9 cellular contexts compared by ENCODE assay signal in the genomic region with DNA sequence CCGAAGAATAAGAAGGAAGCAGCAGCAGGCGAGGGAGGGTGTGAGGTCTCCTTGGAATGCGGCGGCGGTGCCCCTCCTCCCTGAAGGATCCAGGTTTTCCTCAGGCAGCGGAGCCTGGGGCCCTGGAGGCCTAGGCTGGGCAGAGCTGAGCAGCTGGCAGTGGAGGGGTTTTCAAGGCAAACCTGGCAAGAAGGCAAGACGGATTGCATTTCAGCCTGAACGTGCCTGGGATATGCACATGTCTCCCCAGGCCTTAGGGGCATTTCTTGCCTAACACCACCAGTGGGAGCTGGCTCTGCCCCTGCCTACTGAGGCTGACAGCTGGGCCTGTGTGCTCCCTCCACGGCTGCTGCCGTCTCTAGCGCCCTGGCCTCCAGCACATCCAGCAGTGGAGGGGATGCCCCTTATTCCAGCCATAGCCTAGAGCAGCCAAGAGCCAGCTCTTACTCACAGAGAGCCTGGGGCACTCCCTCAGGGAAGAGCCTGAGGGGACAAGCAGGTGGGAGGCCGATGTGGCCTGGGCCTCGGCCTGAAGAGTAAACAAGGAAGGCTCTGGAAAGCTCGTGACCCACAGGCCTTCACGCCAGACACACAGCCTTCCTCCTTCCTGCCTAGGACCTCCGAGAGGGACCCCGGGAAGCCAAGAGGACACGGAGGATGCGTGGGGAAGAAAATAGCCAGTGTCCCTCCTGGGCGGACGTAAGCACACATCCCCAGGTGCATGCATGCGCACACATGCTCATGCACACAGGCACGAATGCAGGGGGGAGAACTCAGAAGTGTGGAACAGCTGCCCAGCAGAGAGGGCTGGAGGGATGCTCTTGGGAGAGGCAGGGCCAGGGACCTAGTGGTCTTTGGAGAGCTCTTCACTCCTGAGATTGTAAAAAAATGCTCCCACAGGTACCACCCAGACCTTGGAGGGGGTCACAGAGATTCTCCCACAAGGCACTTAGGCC. TPM values are rescaled to one million over a fixed set of nuclear protein-coding genes. Genes with fewer than 3 reads are reported as not detected.
DNase-seq lines count a peak whose midpoint lies in the region; ATAC-seq, FAIRE-seq and TF ChIP-seq lines count a peak whose summit lies in the region.
"Had no signal": no experiment of that assay in that cellular context is flagged by ENCODE, and none has a peak within 500 bp of the region (broad histone marks: within the 10 kb centered on the region; RNA-seq: fewer than 3 reads in every experiment).

No MANE protein-coding gene starts in this region.

- WGBS in gastroesophageal sphincter (ENCODE audit: low coverage in 1 of 2), 2 donors: 73 to 89% methylated on average over 3 to 11 of the region's 23 CpGs

- H3K79me2 ChIP-seq in endothelial cell of umbilical vein (ENCODE audit: control insufficient read depth, insufficient read depth, low read length): no peaks in the 10 kb centered on the region

- CTCF ChIA-PET in endothelial cell of umbilical vein (lab: Charles Lee): interaction anchor here (0.7 to 3.4 kb wide), 12 partner anchors 9 to 43 kb away, joined by 3 to 20 read pairs (median 5); a partner anchor contains a TSS

- BruUV-seq in endothelial cell of umbilical vein (replicated peaks; lab: Mats Ljungman, UMichigan): no TSS peak

- no peak overlapping the region for H3K4me2 ChIP-seq in endothelial cell of umbilical vein (ENCODE audit: insufficient read depth, low read length)

- peak; percentile 70 for ATAC-seq in omental fat pad (ENCODE audit: low FRiP score)
- ATAC-seq in gastroesophageal sphincter: no peak
- no peak for ATAC-seq in GM18519 (IDR thresholded peaks at IDR 0.05; ENCODE audit: low FRiP score, unreplicated experiment)

- FAIRE-seq in endothelial cell of umbilical vein (lab: Jason Lieb, UNC): peak; percentile 74
- FAIRE-seq: TTC549 had no signal

- no peaks in the 10 kb centered on the region for H3K9me3 ChIP-seq in endothelial cell of umbilical vein (replicated peaks; ENCODE audit: control insufficient read depth, insufficient read depth, low read length)
- H3K9me3 ChIP-seq in gastroesophageal sphincter: no peaks in the 10 kb centered on the region

- intact Hi-C loops in endothelial cell of umbilical vein (cut with micrococcal nuclease): loop anchor here (1.0 kb wide), 1 partner anchor 23 kb away; a partner anchor contains a TSS

- H3K9me1 ChIP-seq in endothelial cell of umbilical vein (replicated peaks; ENCODE audit: control insufficient read depth, extremely low read depth, insufficient read depth, low read length): no peaks in the 10 kb centered on the region

- TF ChIP-seq CTCF in endothelial cell of umbilical vein (IDR thresholded peaks at IDR 0.05; ENCODE audit: extremely low read depth in 1 of 2, insufficient read depth in 1 of 2, low read depth in 1 of 2, low read length in 2 of 2) (peak in 1 of 2 donors; percentile 39), omental fat pad (IDR thresholded peaks at IDR 0.05) (no peak), gastroesophageal sphincter (IDR thresholded peaks at IDR 0.05) (no peak)

- POLR2A ChIA-PET in endothelial cell of umbilical vein (lab: Charles Lee): interaction anchor here (0.9 to 2.6 kb wide), 3 partner anchors 12 to 25 kb away, joined by 3 to 19 read pairs (median 7); a partner anchor contains a TSS

- H2AFZ ChIP-seq in endothelial cell of umbilical vein (ENCODE audit: low read depth, low read length): no peak overlapping the region

- TF ChIP-seq EP300 in gastroesophageal sphincter (IDR thresholded peaks at IDR 0.05): no peak

- no peak overlapping the region for H3K9ac ChIP-seq in endothelial cell of umbilical vein (replicated peaks; ENCODE audit: extremely low read depth, insufficient read depth, low read length)

- H3K4me1 ChIP-seq in endothelial cell of umbilical vein (ENCODE audit: control insufficient read depth, extremely low read depth, insufficient read depth, low read length): peaks cover 53% of the 10 kb centered on the region
- peaks cover 0 to 57% (median 7%) of the 10 kb centered on the region in 3 donors for H3K4me1 ChIP-seq in gastroesophageal sphincter

- DNase-seq in Daoy (ENCODE audit: low read depth) (peak; percentile 78), NCI-H2196 (lab: John Stamatoyannopoulos, UW; ENCODE audit: unreplicated experiment) (peak; percentile 92), endothelial cell of umbilical vein (ENCODE audit: low read depth, low spot score) (peak; percentile 57), omental fat pad (ENCODE audit: low spot score) (no peak), NCI-H345 treated with DMSO at 0.1 percent for 48 hours (lab: John Stamatoyannopoulos, UW; ENCODE audit: unreplicated experiment) (no peak)
- no peak for DNase-seq in effector CD4-positive, alpha-beta T cell

- no peaks in the 10 kb centered on the region for H4K20me1 ChIP-seq in endothelial cell of umbilical vein (replicated peaks; ENCODE audit: control insufficient read depth, extremely low read depth, insufficient read depth, low read length)

- dilution Hi-C loops in endothelial cell of umbilical vein (cut with MboI; ENCODE audit: extremely low pct_ligation_motif_present, low sequenced_read_pairs): no loop called here

- H3K27me3 ChIP-seq in endothelial cell of umbilical vein (ENCODE audit: control insufficient read depth in 2 of 2, insufficient read depth in 2 of 2, low read length in 2 of 2) (no peaks in the 10 kb centered on the region), gastroesophageal sphincter (no peaks in the 10 kb centered on the region)

- H3K36me3 ChIP-seq in endothelial cell of umbilical vein (ENCODE audit: control insufficient read depth in 2 of 2, extremely low read depth in 1 of 2, insufficient read depth in 2 of 2, low read length in 2 of 2) (no peaks in the 10 kb centered on the region), gastroesophageal sphincter (no peaks in the 10 kb centered on the region)

- H3K4me3 ChIP-seq in endothelial cell of umbilical vein (replicated peaks in 1 of 3; ENCODE audit: insufficient read depth in 1 of 3, low read depth in 1 of 3, low read length in 3 of 3) (no peak overlapping the region), gastroesophageal sphincter (no peak overlapping the region)

- TF ChIP-seq POLR2A in endothelial cell of umbilical vein (IDR thresholded peaks at IDR 0.05; ENCODE audit: low read depth, low read length) (no peak), gastroesophageal sphincter (IDR thresholded peaks at IDR 0.05) (no peak)

- peak overlapping the region; percentile 98 for H3K27ac ChIP-seq in endothelial cell of umbilical vein (ENCODE audit: insufficient read depth, low read depth, low read length)
- peak overlapping the region in 1 of 4 donors; percentile 1 for H3K27ac ChIP-seq in gastroesophageal sphincter

TF ChIP-seq in endothelial cell of umbilical vein, 7 proteins besides CTCF, POLR2A, EP300 and RAD21:
- TF ChIP-seq JUN (IDR thresholded peaks at IDR 0.05; ENCODE audit: borderline replicate concordance, insufficient read depth, insufficient read length, low read depth): no peak
- TF ChIP-seq EZH2 (IDR thresholded peaks at IDR 0.05; ENCODE audit: borderline replicate concordance, low read depth, low read length, severe bottlenecking): no peak
- no peak for TF ChIP-seq POLR2AphosphoS5 (IDR thresholded peaks at IDR 0.05; ENCODE audit: insufficient read depth, low read depth, low read length)

RNA-seq across cellular contexts. Expression of a gene that starts 23.0 kb away (rescaled TPM):
- total RNA-seq in Daoy (2014; rRNA removed; shearing (Covaris generic)): 72.0 and 87.9 TPM in 2 replicates
- total RNA-seq in endothelial cell of umbilical vein: 97.0 and 103 TPM in 2 replicates
- 143 and 146 TPM in 2 replicates for polyA plus RNA-seq in endothelial cell of umbilical vein
- polyA plus RNA-seq in endothelial cell of umbilical vein (2011; cell fraction: cytosol; rRNA removed): 124 and 125 TPM in 2 replicates
- polyA plus RNA-seq in endothelial cell of umbilical vein (2011; cell fraction: nucleus; rRNA removed): 101 and 104 TPM in 2 replicates
- polyA plus RNA-seq in endothelial cell of umbilical vein (2012): 71.5 and 81.7 TPM in 2 replicates
- 89.0 and 115 TPM in 2 replicates for polyA minus RNA-seq in endothelial cell of umbilical vein
- polyA minus RNA-seq in endothelial cell of umbilical vein (2011; cell fraction: cytosol; rRNA and poly(A)+ RNA removed): 36.6 TPM
- polyA minus RNA-seq in endothelial cell of umbilical vein (2011; cell fraction: nucleus; rRNA and poly(A)+ RNA removed): 65.0 and 65.2 TPM in 2 replicates
- 10 to 100 TPM; 23.6 to 42.0 (median 35.2) TPM for total RNA-seq in omental fat pad
- 10 to 100 TPM; 28.1 to 56.2 (median 36.6) TPM for total RNA-seq in gastroesophageal sphincter

RNA-seq across cellular contexts. Expression of a gene that starts 24.3 kb away (rescaled TPM):
- 4.4 and 8.0 TPM in 2 replicates for total RNA-seq in Daoy (2014; rRNA removed; shearing (Covaris generic))
- total RNA-seq in endothelial cell of umbilical vein (206 and 254 TPM in 2 replicates), omental fat pad (10 to 100 TPM in 1 of 4 donors, 1 to 10 TPM in 3; 3.2 to 28.4 (median 7.1) TPM), gastroesophageal sphincter (10 to 100 TPM; 11.2 to 21.0 (median 16.5) TPM)
- 89.0 and 102 TPM in 2 replicates for polyA plus RNA-seq in endothelial cell of umbilical vein
- 47.5 and 62.9 TPM in 2 replicates for polyA plus RNA-seq in endothelial cell of umbilical vein (2011; cell fraction: cytosol; rRNA removed)
- polyA plus RNA-seq in endothelial cell of umbilical vein (2011; cell fraction: nucleus; rRNA removed): 103 TPM in 2 replicates
- 68.6 and 97.1 TPM in 2 replicates for polyA plus RNA-seq in endothelial cell of umbilical vein (2012)
- polyA minus RNA-seq in endothelial cell of umbilical vein: 49.2 and 69.1 TPM in 2 replicates
- not detected for polyA minus RNA-seq in endothelial cell of umbilical vein (2011; cell fraction: cytosol; rRNA and poly(A)+ RNA removed)
- polyA minus RNA-seq in endothelial cell of umbilical vein (2011; cell fraction: nucleus; rRNA and poly(A)+ RNA removed): 84.1 and 105 TPM in 2 replicates

RNA-seq across cellular contexts. Expression of a gene that starts 56.7 kb away (rescaled TPM):
- 6.6 and 9.8 TPM in 2 replicates for total RNA-seq in Daoy (2014; rRNA removed; shearing (Covaris generic))
- total RNA-seq in endothelial cell of umbilical vein (23.8 and 25.6 TPM in 2 replicates), omental fat pad (1 to 10 TPM; 1.3 to 5.2 (median 1.5) TPM), gastroesophageal sphincter (10 to 100 TPM in 1 of 4 donors, 1 to 10 TPM in 3; 4.0 to 10.2 (median 8.2) TPM)
- polyA plus RNA-seq in endothelial cell of umbilical vein: 10.2 TPM in 2 replicates
- 8.3 and 9.6 TPM in 2 replicates for polyA plus RNA-seq in endothelial cell of umbilical vein (2011; cell fraction: cytosol; rRNA removed)
- 44.8 and 45.3 TPM in 2 replicates for polyA plus RNA-seq in endothelial cell of umbilical vein (2011; cell fraction: nucleus; rRNA removed)
- 15.8 and 17.7 TPM in 2 replicates for polyA plus RNA-seq in endothelial cell of umbilical vein (2012)
- polyA minus RNA-seq in endothelial cell of umbilical vein: 22.9 and 29.7 TPM in 2 replicates
- polyA minus RNA-seq in endothelial cell of umbilical vein (2011; cell fraction: cytosol; rRNA and poly(A)+ RNA removed): 1.3 TPM
- polyA minus RNA-seq in endothelial cell of umbilical vein (2011; cell fraction: nucleus; rRNA and poly(A)+ RNA removed): 21.8 and 24.8 TPM in 2 replicates

Comparison
In these comparisons a context has a peak if more than half of its experiments do, and no peak if none do; other contexts are left out.
1. DNase-seq: peak in Daoy (single experiment), NCI-H2196 (single experiment) and endothelial cell of umbilical vein (single experiment); none in omental fat pad (single experiment), NCI-H345 treated with DMSO at 0.1 percent for 48 hours (single experiment) and effector CD4-positive, alpha-beta T cell (single experiment).